In the genomic region with DNA sequence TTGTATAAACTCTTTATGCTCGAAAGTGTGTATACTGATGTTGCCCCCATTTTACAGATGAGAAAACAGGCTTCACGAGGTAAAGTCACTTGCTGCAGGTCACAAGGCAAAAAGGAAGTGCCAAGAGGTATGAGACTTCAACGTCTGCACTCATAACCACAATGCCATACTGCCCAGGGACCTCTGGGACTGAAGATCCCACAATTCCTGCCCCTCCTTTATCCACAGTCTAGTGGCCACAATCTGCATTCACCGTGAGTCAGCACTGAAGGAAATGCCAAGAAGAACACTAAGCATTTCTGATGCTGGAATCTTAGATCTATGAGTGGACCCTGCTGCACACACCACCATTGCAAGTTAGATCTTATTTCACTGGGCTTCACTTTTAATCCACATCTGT, we compare ENCODE assay signal across 1 cellular context.
TF ChIP-seq lines count a peak whose summit lies in the region.

No MANE protein-coding gene starts in this region.

TF ChIP-seq in SK-N-SH treated with all-trans-retinoic acid at 6 μM for 48 hours, 23 proteins besides CTCF, POLR2A, EP300 and RAD21 (continued from another document):
- TF ChIP-seq PATZ1 (CRISPR knock-in tag; IDR thresholded peaks at IDR 0.05; ENCODE audit: borderline replicate concordance), result no peak
- TF ChIP-seq, protein P1, sequence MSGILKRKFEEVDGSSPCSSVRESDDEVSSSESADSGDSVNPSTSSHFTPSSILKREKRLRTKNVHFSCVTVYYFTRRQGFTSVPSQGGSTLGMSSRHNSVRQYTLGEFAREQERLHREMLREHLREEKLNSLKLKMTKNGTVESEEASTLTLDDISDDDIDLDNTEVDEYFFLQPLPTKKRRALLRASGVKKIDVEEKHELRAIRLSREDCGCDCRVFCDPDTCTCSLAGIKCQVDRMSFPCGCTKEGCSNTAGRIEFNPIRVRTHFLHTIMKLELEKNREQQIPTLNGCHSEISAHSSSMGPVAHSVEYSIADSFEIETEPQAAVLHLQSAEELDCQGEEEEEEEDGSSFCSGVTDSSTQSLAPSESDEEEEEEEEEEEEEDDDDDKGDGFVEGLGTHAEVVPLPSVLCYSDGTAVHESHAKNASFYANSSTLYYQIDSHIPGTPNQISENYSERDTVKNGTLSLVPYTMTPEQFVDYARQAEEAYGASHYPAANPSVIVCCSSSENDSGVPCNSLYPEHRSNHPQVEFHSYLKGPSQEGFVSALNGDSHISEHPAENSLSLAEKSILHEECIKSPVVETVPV (CRISPR knock-in tag; IDR thresholded peaks at IDR 0.05), result no peak
